In the genomic region with DNA sequence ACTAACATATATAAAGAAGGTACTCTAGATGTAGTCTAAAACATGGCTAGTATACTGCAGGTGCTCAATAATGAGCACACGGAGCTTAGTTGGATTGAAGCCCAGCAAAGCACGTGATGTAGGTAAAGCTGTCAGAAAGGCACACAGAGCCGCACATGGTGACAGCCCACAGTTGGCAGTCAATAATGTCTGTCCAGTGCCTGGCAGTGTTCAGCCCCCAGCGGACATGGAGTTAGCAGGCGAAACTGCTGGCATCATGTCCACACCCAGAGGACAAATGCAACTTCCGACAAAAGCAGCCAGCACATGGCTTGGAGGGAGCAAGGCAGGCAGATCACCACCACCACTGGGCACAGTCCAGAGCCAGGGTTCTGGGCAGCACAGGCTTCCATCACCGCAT, we compare ENCODE assay signal across 8 cellular contexts.
"Had no signal": no experiment of that assay in that cellular context is flagged by ENCODE, and none has a peak within 500 bp of the region (broad histone marks: within the 10 kb centered on the region; RNA-seq: fewer than 3 reads in every experiment).

No MANE protein-coding gene starts in this region.

- H3K4me3 ChIP-seq: GM12878 had no signal

- DNase-seq: GDM1, GF-D8 had no signal

- ATAC-seq: GM12878 had no signal

- FAIRE-seq: G401.6, GM12878, GM12891, GM12892, GM18507, GM19239 had no signal
